ENCODE assay signal across 15 cellular contexts in genomic region chr4:158787718-158788441, GRCh38. TPM values are rescaled to one million over a fixed set of nuclear protein-coding genes. Genes with fewer than 3 reads are reported as not detected.
DNase-seq lines count a peak whose midpoint lies in the region; ATAC-seq and TF ChIP-seq lines count a peak whose summit lies in the region.
"Had no signal": no experiment of that assay in that cellular context is flagged by ENCODE, and none has a peak within 500 bp of the region (broad histone marks: within the 10 kb centered on the region; RNA-seq: fewer than 3 reads in every experiment).

No MANE protein-coding gene starts in this region.

- DNase-seq in NOMO-1 (lab: John Stamatoyannopoulos, UW; ENCODE audit: unreplicated experiment in 2 of 2) (peak; percentile 14 to 16), NOMO-1 treated with dmso at 0.1 percent for 144 hours (lab: John Stamatoyannopoulos, UW; ENCODE audit: unreplicated experiment) (no peak), transverse colon (no peak), cerebellar nuclear complex (lab: John Stamatoyannopoulos, UW) (no peak), DMS114 treated with DMSO at 0.1 percent for 48 hours (lab: John Stamatoyannopoulos, UW; ENCODE audit: unreplicated experiment) (no peak)
- DNase-seq: 8988T, DMS53, NCI-H1105 treated with DMSO at 0.1 percent for 48 hours, upper lobe of right lung had no signal

- no peaks in the 10 kb centered on the region for H3K27me3 ChIP-seq in muscle layer of colon (ENCODE audit: control insufficient read depth in 1 of 2, insufficient read depth in 2 of 2, low read length in 2 of 2)
- no peaks in the 10 kb centered on the region for H3K27me3 ChIP-seq in transverse colon
- H3K27me3 ChIP-seq: upper lobe of right lung had no signal

- intact Hi-C loops in dendritic cell treated with granulocyte-macrophage colony-stimulating factor and Interleukin-4, amounts not matched to agents 40 ng/mL and 50 ng/mL, for 4 days (cut with micrococcal nuclease) = loop anchor here (2.0 kb wide), 1 partner anchor 15 kb away; no protein-coding TSS in a partner anchor
- intact Hi-C loops in transverse colon (cut with DNase I; ENCODE audit: low total_unique reads) = no loop called here

- H3K27ac Mint-ChIP-seq in dendritic cell treated with granulocyte-macrophage colony-stimulating factor and Interleukin-4, amounts not matched to agents 40 ng/mL and 50 ng/mL, for 4 days = peak overlapping the region; percentile 88

- H3K4me3 ChIP-seq in muscle layer of colon (ENCODE audit: low read depth in 1 of 2, low read length in 2 of 2) (no peak overlapping the region), transverse colon (no peak overlapping the region)
- H3K4me3 ChIP-seq: HAP-1, upper lobe of right lung had no signal

- peak overlapping the region; percentile 19 for H3K27ac ChIP-seq in muscle layer of colon (ENCODE audit: low read depth, low read length)
- peak overlapping the region in 3 of 4 donors; percentile 3 to 73 (median 72) for H3K27ac ChIP-seq in transverse colon
- H3K27ac ChIP-seq: C4-2B, KMS-11 had no signal

- peaks cover 6% of the 10 kb centered on the region for H3K36me3 Mint-ChIP-seq in dendritic cell treated with granulocyte-macrophage colony-stimulating factor and Interleukin-4, amounts not matched to agents 40 ng/mL and 50 ng/mL, for 4 days (ENCODE audit: low read depth)

- no peaks in the 10 kb centered on the region for H3K27me3 Mint-ChIP-seq in dendritic cell treated with granulocyte-macrophage colony-stimulating factor and Interleukin-4, amounts not matched to agents 40 ng/mL and 50 ng/mL, for 4 days

- TF ChIP-seq CTCF in transverse colon (IDR thresholded peaks at IDR 0.05) = no peak

- in situ Hi-C loops in transverse colon (cut with MboI; ENCODE audit: low pct_ligation_motif_present in 1 of 4, low pct_unique_long_range_greater_than_20kb in 1 of 4, low sequenced_read_pairs in 3 of 4) = no loop called here

- no peak overlapping the region for H3K9ac ChIP-seq in muscle layer of colon (ENCODE audit: low read length)
- H3K9ac ChIP-seq: KMS-11 had no signal

- H3K4me1 Mint-ChIP-seq in dendritic cell treated with granulocyte-macrophage colony-stimulating factor and Interleukin-4, amounts not matched to agents 40 ng/mL and 50 ng/mL, for 4 days (ENCODE audit: low read depth) = peaks cover 83% of the 10 kb centered on the region

- no peak for TF ChIP-seq POLR2A in transverse colon (IDR thresholded peaks at IDR 0.05)

- 73 to 90% methylated on average over 8 to 15 of the region's 15 CpGs for WGBS in transverse colon (ENCODE audit: low coverage in 1 of 2), 2 donors

- TF ChIP-seq EP300 in transverse colon (IDR thresholded peaks at IDR 0.05; ENCODE audit: low read depth) = no peak

- no peak for ATAC-seq in HG02840 (IDR thresholded peaks at IDR 0.05; ENCODE audit: low FRiP score, unreplicated experiment)

- H3K4me1 ChIP-seq in muscle layer of colon (ENCODE audit: insufficient read depth, low read length) (peaks cover 60% of the 10 kb centered on the region), transverse colon (peaks cover 27 to 66% (median 52%) of the 10 kb centered on the region in 4 donors)

- H3K36me3 ChIP-seq in muscle layer of colon (ENCODE audit: insufficient read depth, low read length) = no peaks in the 10 kb centered on the region
- no peaks in the 10 kb centered on the region for H3K36me3 ChIP-seq in transverse colon
- H3K36me3 ChIP-seq: HAP-1, upper lobe of right lung had no signal

- H3K9me3 ChIP-seq in muscle layer of colon (ENCODE audit: low read length) (no peaks in the 10 kb centered on the region), transverse colon (no peaks in the 10 kb centered on the region)
- H3K9me3 ChIP-seq: HAP-1, upper lobe of right lung had no signal

- no peaks in the 10 kb centered on the region for H3K9me3 Mint-ChIP-seq in dendritic cell treated with granulocyte-macrophage colony-stimulating factor and Interleukin-4, amounts not matched to agents 40 ng/mL and 50 ng/mL, for 4 days

- peak overlapping the region; percentile 60 for H3K4me3 Mint-ChIP-seq in dendritic cell treated with granulocyte-macrophage colony-stimulating factor and Interleukin-4, amounts not matched to agents 40 ng/mL and 50 ng/mL, for 4 days

RNA-seq across cellular contexts. Expression of gene FNIP2, which starts 19.1 kb away (rescaled TPM):
- total RNA-seq in transverse colon = 100 to 1,000 TPM in 1 of 4 donors, 10 to 100 TPM in 3; 47.2 to 105 (median 64.0) TPM

Comparison
In these comparisons a context has a peak if more than half of its experiments do, and no peak if none do; other contexts are left out.
1. DNase-seq: peak in NOMO-1 (2 of 2); none in NOMO-1 treated with dmso at 0.1 percent for 144 hours (single experiment), transverse colon (single experiment), cerebellar nuclear complex (0 of 2) and DMS114 treated with DMSO at 0.1 percent for 48 hours (single experiment).